In genomic region chr19:29193116-29193515, GRCh38 we compare ENCODE assay signal across 18 cellular contexts. TPM values are rescaled to one million over a fixed set of nuclear protein-coding genes. Genes with fewer than 3 reads are reported as not detected.
DNase-seq lines count a peak whose midpoint lies in the region; ATAC-seq and TF ChIP-seq lines count a peak whose summit lies in the region.
"Had no signal": no experiment of that assay in that cellular context is flagged by ENCODE, and none has a peak within 500 bp of the region (broad histone marks: within the 10 kb centered on the region; RNA-seq: fewer than 3 reads in every experiment).

No MANE protein-coding gene starts in this region.

- intact Hi-C loops in left cardiac atrium (cut with DNase I), result no loop called here

- DNase-seq in stimulated activated naive CD8-positive, alpha-beta T cell treated with anti-CD3 and anti-CD28 coated beads, Interleukin-15, Interleukin-2, amounts not matched to agents 100 U/mL and 50 U/mL, for 24 hours, result no peak
- no peak for DNase-seq in stimulated activated naive CD8-positive, alpha-beta T cell treated with anti-CD3 and anti-CD28 coated beads, Interleukin-15, amount 100 ng/mL, for 72 hours
- DNase-seq in MG63, result peak; percentile 22
- no peak for DNase-seq in glutamatergic neuron
- no peak for DNase-seq in cerebellar cortex (ENCODE audit: low spot score)
- DNase-seq in left cardiac atrium, result no peak
- no peak for DNase-seq in stimulated activated naive CD4-positive, alpha-beta T cell treated with Interleukin-2 at 50 U/mL for 16 hours (lab: John Stamatoyannopoulos, UW)
- DNase-seq in islet precursor cell, result no peak
- DNase-seq: ACHN; CD8-positive, alpha-beta T cell; HCEC 1CT; IMR-90; NCI-H146; NCI-H2081 treated with DMSO at 0.1 percent for 48 hours; NCI-H345; NCI-H526 treated with DMSO at 0.1 percent for 48 hours; RPMI8226 had no signal

- no peaks in the 10 kb centered on the region for H3K36me3 ChIP-seq in MG63

- H3K36me3 Mint-ChIP-seq in glutamatergic neuron (ENCODE audit: unreplicated experiment), result no peaks in the 10 kb centered on the region
- H3K36me3 Mint-ChIP-seq: CD8-positive, alpha-beta T cell had no signal

- peak; percentile 40 for ATAC-seq in stimulated activated naive CD8-positive, alpha-beta T cell treated with anti-CD3 and anti-CD28 coated beads, Interleukin-15, Interleukin-2, amounts not matched to agents 100 U/mL and 50 U/mL, for 24 hours
- no peak for ATAC-seq in stimulated activated naive CD8-positive, alpha-beta T cell treated with anti-CD3 and anti-CD28 coated beads, Interleukin-15, amount 100 ng/mL, for 72 hours
- ATAC-seq in left cardiac atrium, result no peak
- ATAC-seq: CD8-positive, alpha-beta T cell had no signal

- peaks cover 4 to 12% of the 10 kb centered on the region in 2 donors for H3K9me3 Mint-ChIP-seq in stimulated activated naive CD8-positive, alpha-beta T cell treated with anti-CD3 and anti-CD28 coated beads, Interleukin-15, amount 100 ng/mL, for 72 hours
- peaks cover 8% of the 10 kb centered on the region for H3K9me3 Mint-ChIP-seq in glutamatergic neuron (ENCODE audit: unreplicated experiment)

- peaks cover 8% of the 10 kb centered on the region for H3K4me1 Mint-ChIP-seq in stimulated activated naive CD8-positive, alpha-beta T cell treated with anti-CD3 and anti-CD28 coated beads, Interleukin-15, amount 100 ng/mL, for 72 hours
- H3K4me1 Mint-ChIP-seq in glutamatergic neuron (ENCODE audit: low read depth, unreplicated experiment), result peaks cover 12% of the 10 kb centered on the region
- H3K4me1 Mint-ChIP-seq: B cell had no signal

- no peak overlapping the region for H3K4me3 ChIP-seq in MG63

- no peaks in the 10 kb centered on the region for H3K9me3 ChIP-seq in MG63

- H3K27me3 Mint-ChIP-seq in stimulated activated naive CD8-positive, alpha-beta T cell treated with anti-CD3 and anti-CD28 coated beads, Interleukin-15, amount 100 ng/mL, for 72 hours, result no peaks in the 10 kb centered on the region
- peaks cover 7% of the 10 kb centered on the region for H3K27me3 Mint-ChIP-seq in glutamatergic neuron (ENCODE audit: unreplicated experiment)

- H3K27ac Mint-ChIP-seq in stimulated activated naive CD8-positive, alpha-beta T cell treated with anti-CD3 and anti-CD28 coated beads, Interleukin-15, amount 100 ng/mL, for 72 hours, result peak overlapping the region in 1 of 2 donors; percentile 7
- peak overlapping the region; percentile 25 for H3K27ac Mint-ChIP-seq in glutamatergic neuron (ENCODE audit: unreplicated experiment)
- H3K27ac Mint-ChIP-seq: B cell; CD8-positive, alpha-beta T cell had no signal

- no peak for TF ChIP-seq CTCF in glutamatergic neuron (IDR thresholded peaks at IDR 0.05; ENCODE audit: partially characterized antibody, unreplicated experiment)

- H3K27me3 ChIP-seq in MG63, result peaks cover 4% of the 10 kb centered on the region; the same call in 1 of the 2 replicates

- H3K4me3 Mint-ChIP-seq in stimulated activated naive CD8-positive, alpha-beta T cell treated with anti-CD3 and anti-CD28 coated beads, Interleukin-15, amount 100 ng/mL, for 72 hours, result no peak overlapping the region
- no peak overlapping the region for H3K4me3 Mint-ChIP-seq in glutamatergic neuron (ENCODE audit: unreplicated experiment)
- H3K4me3 Mint-ChIP-seq: B cell; CD8-positive, alpha-beta T cell had no signal

RNA-seq across cellular contexts. Expression of gene UQCRFS1, which starts 19.8 kb away (rescaled TPM):
- total RNA-seq in MG63 (2014; rRNA removed; shearing (Covaris generic); ENCODE audit: low replicate concordance), result 22.9 and 52.3 TPM in 2 replicates
- 34.9 TPM for total RNA-seq in glutamatergic neuron (ENCODE audit: unreplicated experiment)
- total RNA-seq in left cardiac atrium, result 100 to 1,000 TPM; 112 to 127 TPM
